ENCODE assay signal across 8 cellular contexts in genomic region chr12:106357549-106358409, GRCh38. TPM values are rescaled to one million over a fixed set of nuclear protein-coding genes. Genes with fewer than 3 reads are reported as not detected.
A peak's percentile ranks its signal among the peaks of the same experiment; 100 is the strongest.
DNase-seq lines count a peak whose midpoint lies in the region; ATAC-seq and TF ChIP-seq lines count a peak whose summit lies in the region.

Gene POLR3B, plus strand, starts transcription at chr12:106357748. Its CDS starts 132 bp downstream, at chr12:106357880.

- POLR2A ChIA-PET in PC-3 (lab: Charles Lee; ENCODE audit: unreplicated experiment) = interaction anchor here (0.5 to 1.1 kb wide), 6 partner anchors 11 to 912 kb away, joined by 3 to 10 read pairs (median 4); partner anchors contain the start of gene CKAP4

- CTCF ChIA-PET in PC-3 (lab: Charles Lee) = interaction anchor here (0.6 to 2.2 kb wide), 11 partner anchors 16 to 561 kb away, joined by 3 to 12 read pairs (median 3); no protein-coding TSS in a partner anchor

- peak; percentile 87 for ATAC-seq in GM21619 (IDR thresholded peaks at IDR 0.05; ENCODE audit: unreplicated experiment)
- ATAC-seq in PC-3 = peak; percentile 85
- ATAC-seq in activated T-cell treated with anti-CD3 and anti-CD28 coated beads, Interleukin-2, amount 50 U/mL, for 4 hours = peak; percentile 94 to 95

- H3K4me2 ChIP-seq in PC-3 (ENCODE audit: low read length) = peak within 1 kb of the TSS; percentile 92

- H3K9me3 ChIP-seq in PC-3 (ENCODE audit: low read length) = no peaks in the 10 kb centered on the region
- no peaks in the 10 kb centered on the region for H3K9me3 ChIP-seq in esophagus (ENCODE audit: control insufficient read depth in 2 of 2, insufficient read depth in 1 of 2, low read depth in 1 of 2, low read length in 1 of 2)
- H3K9me3 ChIP-seq in muscle layer of colon (ENCODE audit: low read length) = no peaks in the 10 kb centered on the region

- peaks cover 3% of the 10 kb centered on the region for H3K36me3 Mint-ChIP-seq in activated T-cell treated with anti-CD3 and anti-CD28 coated beads, Interleukin-2, amount 50 U/mL, for 4 hours (ENCODE audit: insufficient read depth)

- peaks cover 49% of the 10 kb centered on the region for H3K79me2 ChIP-seq in PC-3 (ENCODE audit: low read length)

- H3K9ac ChIP-seq in PC-3 (ENCODE audit: low read length) (peak within 1 kb of the TSS; percentile 89), muscle layer of colon (ENCODE audit: low read length) (peak within 1 kb of the TSS; percentile 80)

- H3K4me1 ChIP-seq in PC-3 (ENCODE audit: insufficient read depth, low read length) = peaks cover 18% of the 10 kb centered on the region
- H3K4me1 ChIP-seq in esophagus (ENCODE audit: control insufficient read depth in 2 of 2, insufficient read depth in 2 of 2, low read length in 1 of 2) = peaks cover 0 to 2% of the 10 kb centered on the region in 2 donors
- peaks cover 8% of the 10 kb centered on the region for H3K4me1 ChIP-seq in muscle layer of colon (ENCODE audit: insufficient read depth, low read length)

- DNase-seq in DMS53 treated with DMSO at 0.1 percent for 48 hours (lab: John Stamatoyannopoulos, UW; ENCODE audit: unreplicated experiment) = peak; percentile 97
- peak; percentile 94 for DNase-seq in Jurkat, Clone E6-1 (ENCODE audit: low read depth, low spot score)
- DNase-seq in PC-3 = peak; percentile 97
- DNase-seq in activated T-cell treated with anti-CD3 and anti-CD28 coated beads, Interleukin-2, amount 50 U/mL, for 4 hours = peak; percentile 95
- DNase-seq in stimulated activated CD8-positive, alpha-beta memory T cell treated with anti-CD3 and anti-CD28 coated beads, Interleukin-7, amount 100 ng/mL, for 24 hours (ENCODE audit: low read depth) = peak; percentile 91

- H3K9me2 ChIP-seq in PC-3 (replicated peaks; ENCODE audit: low read length) = no peaks in the 10 kb centered on the region

- H3F3A ChIP-seq in PC-3 (ENCODE audit: low read length, unreplicated experiment) = no peaks in the 10 kb centered on the region

- H3K27me3 ChIP-seq in PC-3 (ENCODE audit: low read length) (no peaks in the 10 kb centered on the region), esophagus (ENCODE audit: control insufficient read depth in 1 of 2, insufficient read depth in 2 of 2, low read length in 2 of 2) (no peaks in the 10 kb centered on the region), muscle layer of colon (ENCODE audit: control insufficient read depth in 1 of 2, insufficient read depth in 2 of 2, low read length in 2 of 2) (no peaks in the 10 kb centered on the region)

- no peaks in the 10 kb centered on the region for H3K36me3 ChIP-seq in PC-3 (ENCODE audit: low read depth, low read length)
- H3K36me3 ChIP-seq in esophagus (ENCODE audit: control insufficient read depth in 2 of 2, insufficient read depth in 2 of 2, low read length in 1 of 2) = peaks cover 0 to 3% of the 10 kb centered on the region in 2 donors
- no peaks in the 10 kb centered on the region for H3K36me3 ChIP-seq in muscle layer of colon (ENCODE audit: insufficient read depth, low read length)

- H3K27ac ChIP-seq in PC-3 (ENCODE audit: low read length) = peak within 1 kb of the TSS; percentile 70
- peak within 1 kb of the TSS; percentile 82 to 99 for H3K27ac ChIP-seq in esophagus (ENCODE audit: low read depth in 2 of 2, low read length in 1 of 2)
- peak within 1 kb of the TSS; percentile 94 for H3K27ac ChIP-seq in muscle layer of colon (ENCODE audit: low read depth, low read length)

- intact Hi-C loops in PC-3 (cut with micrococcal nuclease) = loop anchor here (1.0 to 5.0 kb wide), 3 partner anchors 110 to 563 kb away; partner anchors contain the start of genes CKAP4 and RIC8B

- peak within 1 kb of the TSS; percentile 91 for H3K4me3 Mint-ChIP-seq in activated T-cell treated with anti-CD3 and anti-CD28 coated beads, Interleukin-2, amount 50 U/mL, for 4 hours

- TSS peak; percentile 89 for BruUV-seq in PC-3 (replicated peaks; lab: Mats Ljungman, UMichigan)

- H2AFZ ChIP-seq in PC-3 (ENCODE audit: low read length) = peak within 1 kb of the TSS; percentile 82

- H3K27me3 Mint-ChIP-seq in activated T-cell treated with anti-CD3 and anti-CD28 coated beads, Interleukin-2, amount 50 U/mL, for 4 hours (ENCODE audit: low read depth) = no peaks in the 10 kb centered on the region

- TF ChIP-seq CTCF in PC-3 (conservative IDR thresholded peaks at IDR 0.05; ENCODE audit: low read depth, low read length) = peak; percentile 93

- no peaks in the 10 kb centered on the region for H3K9me3 Mint-ChIP-seq in activated T-cell treated with anti-CD3 and anti-CD28 coated beads, Interleukin-2, amount 50 U/mL, for 4 hours

- H3K4me1 Mint-ChIP-seq in activated T-cell treated with anti-CD3 and anti-CD28 coated beads, Interleukin-2, amount 50 U/mL, for 4 hours (ENCODE audit: low read depth) = peaks cover 19% of the 10 kb centered on the region

- peak within 1 kb of the TSS; percentile 63 for H3K4me3 ChIP-seq in Jurkat, Clone E6-1 (ENCODE audit: low read length)
- H3K4me3 ChIP-seq in PC-3 (ENCODE audit: low read length) (peak within 1 kb of the TSS; percentile 82), esophagus (ENCODE audit: low read depth in 1 of 2, low read length in 2 of 2) (peak within 1 kb of the TSS; percentile 65 to 73), muscle layer of colon (ENCODE audit: low read depth in 1 of 2, low read length in 2 of 2) (peak within 1 kb of the TSS; percentile 83 to 84)

- H4K20me1 ChIP-seq in PC-3 (ENCODE audit: low read length) = 0 out of 2 replicates have a peak, but pooled peaks cover 6% of the 10 kb centered on the region

- 0% methylated on average over 63 of the region's 63 CpGs for WGBS in esophagus, 2 donors

RNA-seq across cellular contexts. Expression of gene POLR3B, which starts in this region (rescaled TPM):
- polyA plus RNA-seq in Jurkat, Clone E6-1 (2012; ENCODE audit: insufficient read depth, insufficient read length) = 10.8 TPM
- 23.4 and 24.3 TPM in 2 replicates for total RNA-seq in PC-3 (2014; rRNA removed)
- 10 to 100 TPM; 17.8 to 18.8 (median 18.2) TPM for total RNA-seq in activated T-cell treated with anti-CD3 and anti-CD28 coated beads, Interleukin-2, amount 50 U/mL, for 4 hours
- polyA plus RNA-seq in esophagus = 1 to 10 TPM; 3.1 to 6.6 TPM

Comparison
In these comparisons a context has a peak if more than half of its experiments do, and no peak if none do; other contexts are left out.
1. Peak in every context shown above with its lines: DNase-seq, ATAC-seq, H3K4me3 ChIP-seq and H3K27ac ChIP-seq.